In genomic region chr3:61637088-61638051, GRCh38 we compare ENCODE assay signal across 9 cellular contexts.
A peak's percentile ranks its signal among the peaks of the same experiment; 100 is the strongest.
DNase-seq lines count a peak whose midpoint lies in the region; ATAC-seq, FAIRE-seq and TF ChIP-seq lines count a peak whose summit lies in the region.
"Had no signal": no experiment of that assay in that cellular context is flagged by ENCODE, and none has a peak within 500 bp of the region (broad histone marks: within the 10 kb centered on the region; RNA-seq: fewer than 3 reads in every experiment).

No MANE protein-coding gene starts in this region.

- ATAC-seq in HepG2 (no peak), left ventricle myocardium superior (peak; percentile 80), aorta (ENCODE audit: low FRiP score) (peak; percentile 61)

- no peaks in the 10 kb centered on the region for H4K20me1 ChIP-seq in HepG2 (ENCODE audit: insufficient read depth, low read length)

- H3K27me3 ChIP-seq in liver (ENCODE audit: control insufficient read depth in 4 of 4, insufficient read depth in 4 of 4, low read length in 3 of 4) (no peaks in the 10 kb centered on the region), HepG2 (ENCODE audit: control insufficient read depth in 1 of 2, insufficient read depth in 2 of 2, low read length in 2 of 2) (no peaks in the 10 kb centered on the region), aorta (ENCODE audit: control insufficient read depth in 1 of 2, insufficient read depth in 2 of 2, low read length in 1 of 2) (no peaks in the 10 kb centered on the region)
- H3K27me3 ChIP-seq: SJSA1 had no signal

- no peak overlapping the region for H3K4me2 ChIP-seq in HepG2 (ENCODE audit: low read depth, low read length)

- TF ChIP-seq EP300 in HepG2 (IDR thresholded peaks at IDR 0.05; ENCODE audit: low read depth in 2 of 2, low read length in 2 of 2) (no peak), HepG2 (CRISPR knock-in tag; IDR thresholded peaks at IDR 0.05; ENCODE audit: borderline replicate concordance) (no peak)

- no peaks in the 10 kb centered on the region for H3K9me3 ChIP-seq in liver (ENCODE audit: control insufficient read depth in 4 of 4, low read length in 3 of 4)
- 0 out of 2 replicates have a peak, but pooled peaks cover 4% of the 10 kb centered on the region for H3K9me3 ChIP-seq in HepG2 (ENCODE audit: low read length)
- no peaks in the 10 kb centered on the region for H3K9me3 ChIP-seq in aorta (ENCODE audit: control insufficient read depth, low read length)
- H3K9me3 ChIP-seq: SJSA1 had no signal

- H2AFZ ChIP-seq in HepG2 (ENCODE audit: low read length), result no peak overlapping the region

- WGBS in liver, result 20% methylated on average over 16 of the region's 16 CpGs
- 94% methylated on average over 16 of the region's 16 CpGs for WGBS in HepG2 (ENCODE audit: low lambda C conversion rate)
- 10 to 12% methylated on average over 16 of the region's 16 CpGs for WGBS in aorta, 2 donors

- TF ChIP-seq RAD21 in liver (IDR thresholded peaks at IDR 0.05) (peak in 1 of 2 donors; percentile 47), HepG2 (CRISPR knock-in tag; IDR thresholded peaks at IDR 0.05) (no peak)

- peak overlapping the region; percentile 61 to 66 for H3K27ac ChIP-seq in liver (ENCODE audit: low read depth in 1 of 2, low read length in 2 of 2)
- no peak overlapping the region for H3K27ac ChIP-seq in HepG2 (ENCODE audit: extremely low read length, insufficient read depth, low read length)
- H3K27ac ChIP-seq in aorta (ENCODE audit: low read depth in 1 of 2, low read length in 2 of 2), result peak overlapping the region; percentile 0 to 86

- in situ Hi-C loops in HepG2 (cut with HindIII; ENCODE audit: extremely low pct_ligation_motif_present, low pct_unique_long_range_greater_than_20kb), result no loop called here

- POLR2A ChIA-PET in HepG2 (lab: Yijun Ruan, JAX), result no interaction called here

- H3K79me2 ChIP-seq in HepG2 (ENCODE audit: insufficient read depth, low read length), result peaks cover 21% of the 10 kb centered on the region

- TF ChIP-seq POLR2A in HepG2 (IDR thresholded peaks at IDR 0.05; ENCODE audit: insufficient read depth in 1 of 2, low read depth in 2 of 2, low read length in 2 of 2), result no peak

- CTCF ChIA-PET in HepG2 (lab: Yijun Ruan, JAX; ENCODE audit: low intra/inter-chr PET ratio, low total read pairs), result no interaction called here

- no TSS peak for BruUV-seq in HepG2 (replicated peaks; lab: Mats Ljungman, UMichigan)

- intact Hi-C loops in HepG2 (cut with micrococcal nuclease; ENCODE audit: unreplicated experiment), result no loop called here
- intact Hi-C loops in left ventricle myocardium superior (cut with micrococcal nuclease), result no loop called here
- intact Hi-C loops in aorta (cut with DNase I), result no loop called here

- no peaks in the 10 kb centered on the region for H3K36me3 ChIP-seq in liver (ENCODE audit: control insufficient read depth in 4 of 4, insufficient read depth in 3 of 4, low read depth in 1 of 4, low read length in 3 of 4)
- no peaks in the 10 kb centered on the region for H3K36me3 ChIP-seq in HepG2 (replicated peaks in 1 of 2; ENCODE audit: control insufficient read depth in 1 of 2, insufficient read depth in 2 of 2, low read length in 2 of 2)
- no peaks in the 10 kb centered on the region for H3K36me3 ChIP-seq in aorta (ENCODE audit: control insufficient read depth in 1 of 2, insufficient read depth in 2 of 2, low read length in 1 of 2)
- H3K36me3 ChIP-seq: SJSA1 had no signal

- FAIRE-seq in HepG2 (lab: Jason Lieb, UNC) (no peak), HTR-8/SVneo (lab: Jason Lieb, UNC) (no peak)

- H3K9ac ChIP-seq in liver (ENCODE audit: low read depth in 1 of 2, low read length in 2 of 2) (no peak overlapping the region), HepG2 (ENCODE audit: insufficient read depth, low read depth, low read length) (no peak overlapping the region)

- TF ChIP-seq CTCF in liver (IDR thresholded peaks at IDR 0.05; ENCODE audit: low read depth, low read length, missing input control), result no peak
- no peak for TF ChIP-seq CTCF in HepG2 (CRISPR knock-in tag; IDR thresholded peaks at IDR 0.05)

- DNase-seq in HepG2 (ENCODE audit: low spot score) (no peak), HTR-8/SVneo (ENCODE audit: insufficient read length, low spot score) (peak; percentile 11), left ventricle myocardium superior (peak; percentile 47), aorta (no peak), NCI-H2196 (lab: John Stamatoyannopoulos, UW; ENCODE audit: unreplicated experiment) (no peak), NCI-H2029 treated with DMSO at 0.1 percent for 48 hours (lab: John Stamatoyannopoulos, UW) (no peak)
- no peak for DNase-seq in stimulated activated CD4-positive, alpha-beta T cell treated with anti-CD3 and anti-CD28 coated beads, Interleukin-4, amount 100 ng/mL, for 1 hour

- H3K4me1 ChIP-seq in liver (ENCODE audit: control insufficient read depth in 4 of 4, insufficient read depth in 4 of 4, low read length in 3 of 4) (peaks cover 7 to 28% (median 19%) of the 10 kb centered on the region in 4 donors), HepG2 (ENCODE audit: insufficient read depth, low read length) (peaks cover 19% of the 10 kb centered on the region), aorta (ENCODE audit: control insufficient read depth in 1 of 2, insufficient read depth in 2 of 2, low read length in 2 of 2) (peaks cover 4 to 5% of the 10 kb centered on the region in 2 donors)

- H3K4me3 ChIP-seq in liver (ENCODE audit: low read depth in 1 of 3, low read length in 3 of 3) (peak overlapping the region; percentile 38 to 55 (median 45)), HepG2 (replicated peaks in 1 of 3; ENCODE audit: insufficient read depth in 1 of 3, low read depth in 2 of 3, low read length in 3 of 3) (no peak overlapping the region), aorta (ENCODE audit: low read length in 2 of 2) (peak overlapping the region; percentile 23 to 88)
- H3K4me3 ChIP-seq: SJSA1 had no signal

TF ChIP-seq in liver, 16 proteins besides CTCF, POLR2A, EP300 and RAD21 (continues in another document):
- TF ChIP-seq RXRA (IDR thresholded peaks at IDR 0.05) (peak; percentile 12 to 51), GABPA (IDR thresholded peaks at IDR 0.05 in 1 of 2, conservative IDR thresholded peaks at IDR 0.05 in 1 of 2) (no peak), FOXA1 (IDR thresholded peaks at IDR 0.05) (no peak), YY1 (IDR thresholded peaks at IDR 0.05) (peak; percentile 11), FOXA2 (IDR thresholded peaks at IDR 0.05) (no peak), NR2F2 (IDR thresholded peaks at IDR 0.05) (no peak), JUND (IDR thresholded peaks at IDR 0.05) (peak in 1 of 2 donors; percentile 13)
- TF ChIP-seq, protein P1, sequence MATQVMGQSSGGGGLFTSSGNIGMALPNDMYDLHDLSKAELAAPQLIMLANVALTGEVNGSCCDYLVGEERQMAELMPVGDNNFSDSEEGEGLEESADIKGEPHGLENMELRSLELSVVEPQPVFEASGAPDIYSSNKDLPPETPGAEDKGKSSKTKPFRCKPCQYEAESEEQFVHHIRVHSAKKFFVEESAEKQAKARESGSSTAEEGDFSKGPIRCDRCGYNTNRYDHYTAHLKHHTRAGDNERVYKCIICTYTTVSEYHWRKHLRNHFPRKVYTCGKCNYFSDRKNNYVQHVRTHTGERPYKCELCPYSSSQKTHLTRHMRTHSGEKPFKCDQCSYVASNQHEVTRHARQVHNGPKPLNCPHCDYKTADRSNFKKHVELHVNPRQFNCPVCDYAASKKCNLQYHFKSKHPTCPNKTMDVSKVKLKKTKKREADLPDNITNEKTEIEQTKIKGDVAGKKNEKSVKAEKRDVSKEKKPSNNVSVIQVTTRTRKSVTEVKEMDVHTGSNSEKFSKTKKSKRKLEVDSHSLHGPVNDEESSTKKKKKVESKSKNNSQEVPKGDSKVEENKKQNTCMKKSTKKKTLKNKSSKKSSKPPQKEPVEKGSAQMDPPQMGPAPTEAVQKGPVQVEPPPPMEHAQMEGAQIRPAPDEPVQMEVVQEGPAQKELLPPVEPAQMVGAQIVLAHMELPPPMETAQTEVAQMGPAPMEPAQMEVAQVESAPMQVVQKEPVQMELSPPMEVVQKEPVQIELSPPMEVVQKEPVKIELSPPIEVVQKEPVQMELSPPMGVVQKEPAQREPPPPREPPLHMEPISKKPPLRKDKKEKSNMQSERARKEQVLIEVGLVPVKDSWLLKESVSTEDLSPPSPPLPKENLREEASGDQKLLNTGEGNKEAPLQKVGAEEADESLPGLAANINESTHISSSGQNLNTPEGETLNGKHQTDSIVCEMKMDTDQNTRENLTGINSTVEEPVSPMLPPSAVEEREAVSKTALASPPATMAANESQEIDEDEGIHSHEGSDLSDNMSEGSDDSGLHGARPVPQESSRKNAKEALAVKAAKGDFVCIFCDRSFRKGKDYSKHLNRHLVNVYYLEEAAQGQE (IDR thresholded peaks at IDR 0.05), result peak; percentile 15

TF ChIP-seq in HepG2, 621 proteins besides CTCF, POLR2A, EP300 and RAD21 (continues in another document):
- TF ChIP-seq ELF1 (CRISPR knock-in tag; IDR thresholded peaks at IDR 0.05) (no peak), ZNF564 (CRISPR knock-in tag; IDR thresholded peaks at IDR 0.05) (no peak), HMGXB3 (CRISPR knock-in tag; IDR thresholded peaks at IDR 0.05; ENCODE audit: borderline replicate concordance) (no peak), SP140L (CRISPR knock-in tag; IDR thresholded peaks at IDR 0.05; ENCODE audit: borderline replicate concordance) (no peak)

Comparison
In these comparisons a context has a peak if more than half of its experiments do, and no peak if none do; other contexts are left out.
1. H3K4me3 ChIP-seq: peak in liver (3 of 3) and aorta (2 of 2); none in HepG2 (0 of 3).
2. DNase-seq: peak in HTR-8/SVneo (single experiment) and left ventricle myocardium superior (single experiment); none in HepG2 (single experiment), aorta (0 of 2), NCI-H2196 (single experiment), stimulated activated CD4-positive, alpha-beta T cell treated with anti-CD3 and anti-CD28 coated beads, Interleukin-4, amount 100 ng/mL, for 1 hour (single experiment) and NCI-H2029 treated with DMSO at 0.1 percent for 48 hours (single experiment).